ENCODE assay signal across 8 cellular contexts in the genomic region with DNA sequence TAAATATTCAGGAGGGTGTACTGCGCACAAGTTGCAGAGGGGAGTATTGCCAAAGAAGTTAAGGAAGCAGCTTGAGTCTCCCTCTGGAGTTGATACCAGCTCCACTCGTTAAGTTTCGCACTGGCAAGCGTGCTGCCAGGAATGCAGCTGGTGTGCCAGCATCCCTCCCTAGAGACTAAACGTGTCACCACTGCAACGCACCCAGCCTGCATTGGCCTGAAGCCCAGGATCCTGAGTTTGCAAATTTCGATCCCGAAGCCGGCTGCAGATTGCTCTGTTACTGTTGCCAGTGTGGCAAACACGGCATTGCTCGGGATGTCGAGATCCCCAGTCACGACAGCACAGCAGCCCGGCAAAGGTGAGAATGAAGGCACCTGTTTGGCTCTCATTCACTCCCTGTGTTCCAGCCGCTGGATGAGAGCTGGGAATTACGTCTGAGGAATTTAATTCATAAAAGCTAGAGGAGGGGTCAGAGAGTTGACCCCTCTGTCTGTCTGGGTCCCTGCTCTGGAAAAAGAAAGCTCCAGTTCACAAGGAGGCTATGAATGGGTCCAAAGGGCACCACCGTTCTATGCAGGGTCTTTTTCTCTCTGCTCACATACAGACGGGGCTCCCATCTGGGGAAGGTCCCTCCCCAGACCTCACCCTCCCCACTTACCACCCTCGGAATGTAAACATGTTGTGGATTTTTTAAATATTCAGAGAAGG.
DNase-seq lines count a peak whose midpoint lies in the region; TF ChIP-seq lines count a peak whose summit lies in the region.

No MANE protein-coding gene starts in this region.

- no peaks in the 10 kb centered on the region for H3K27me3 ChIP-seq in mucosa of rectum (ENCODE audit: control insufficient read depth in 2 of 2, insufficient read depth in 2 of 2, low read length in 2 of 2)

- peaks cover 6% of the 10 kb centered on the region for H3K27me3 Mint-ChIP-seq in endothelial cell (ENCODE audit: unreplicated experiment)
- H3K27me3 Mint-ChIP-seq in type B pancreatic cell, result no peaks in the 10 kb centered on the region

- TF ChIP-seq CTCF in endothelial cell (IDR thresholded peaks at IDR 0.05; ENCODE audit: unreplicated experiment) (no peak), type B pancreatic cell (conservative IDR thresholded peaks at IDR 0.05) (no peak), GM20000 (IDR thresholded peaks at IDR 0.05; ENCODE audit: extremely low read depth, missing control alignments) (no peak)

- H3K36me3 Mint-ChIP-seq in endothelial cell (ENCODE audit: low read depth, unreplicated experiment) (peaks cover 51% of the 10 kb centered on the region), type B pancreatic cell (peaks cover 14% of the 10 kb centered on the region)

- H3K4me1 Mint-ChIP-seq in endothelial cell (ENCODE audit: unreplicated experiment), result peaks cover 43% of the 10 kb centered on the region
- peaks cover 32% of the 10 kb centered on the region for H3K4me1 Mint-ChIP-seq in type B pancreatic cell (ENCODE audit: unreplicated experiment)

- H3K9me3 ChIP-seq in mucosa of rectum (ENCODE audit: control insufficient read depth in 2 of 2, low read length in 2 of 2), result no peaks in the 10 kb centered on the region

- H3K27ac ChIP-seq in mucosa of rectum (ENCODE audit: low read depth in 2 of 2, low read length in 2 of 2), result peak overlapping the region in 1 of 2 donors; percentile 17

- peaks cover 0 to 3% of the 10 kb centered on the region in 2 donors for H3K4me1 ChIP-seq in mucosa of rectum (ENCODE audit: control insufficient read depth in 2 of 2, insufficient read depth in 2 of 2, low read length in 2 of 2)

- DNase-seq in DMS153 treated with DMSO at 0.1 percent for 48 hours (lab: John Stamatoyannopoulos, UW; ENCODE audit: unreplicated experiment) (peak; percentile 21), OCI-M1 (lab: John Stamatoyannopoulos, UW) (peak; percentile 36), epidermal melanocyte (ENCODE audit: insufficient read length, low spot score) (peak; percentile 50), endothelial cell (ENCODE audit: low spot score) (no peak), type B pancreatic cell (ENCODE audit: extremely low spot score, unreplicated experiment) (no peak), GM20000 (ENCODE audit: low spot score) (no peak)
- DNase-seq in activated CD4-positive, alpha-beta T cell treated with anti-CD3 and anti-CD28 coated beads, Interleukin-2, amount 50 U/mL, for 4 hours, result no peak

- H3K9me3 Mint-ChIP-seq in endothelial cell (ENCODE audit: unreplicated experiment) (no peaks in the 10 kb centered on the region), type B pancreatic cell (no peaks in the 10 kb centered on the region)

- H3K4me3 Mint-ChIP-seq in endothelial cell (ENCODE audit: unreplicated experiment), result no peak overlapping the region
- no peak overlapping the region for H3K4me3 Mint-ChIP-seq in type B pancreatic cell

- no peaks in the 10 kb centered on the region for H3K36me3 ChIP-seq in mucosa of rectum (ENCODE audit: control insufficient read depth in 2 of 2, insufficient read depth in 2 of 2, low read length in 2 of 2)

- no peak overlapping the region for H3K9ac ChIP-seq in mucosa of rectum (ENCODE audit: low read depth in 1 of 2, low read length in 2 of 2)

- peak overlapping the region; percentile 25 to 39 for H3K4me3 ChIP-seq in mucosa of rectum (ENCODE audit: low read length in 2 of 2)

- H3K27ac Mint-ChIP-seq in endothelial cell (ENCODE audit: unreplicated experiment) (no peak overlapping the region), type B pancreatic cell (no peak overlapping the region)

Comparison
In these comparisons a context has a peak if more than half of its experiments do, and no peak if none do; other contexts are left out.
1. DNase-seq: peak in DMS153 treated with DMSO at 0.1 percent for 48 hours (single experiment), OCI-M1 (single experiment) and epidermal melanocyte (single experiment); none in endothelial cell (single experiment), type B pancreatic cell (single experiment), GM20000 (single experiment) and activated CD4-positive, alpha-beta T cell treated with anti-CD3 and anti-CD28 coated beads, Interleukin-2, amount 50 U/mL, for 4 hours (0 of 2).